Comparison of ENCODE assay signal across 9 cellular contexts in genomic region chr2:164991631-164992454, GRCh38. TPM values are rescaled to one million over a fixed set of nuclear protein-coding genes. Genes with fewer than 3 reads are reported as not detected.
A peak's percentile ranks its signal among the peaks of the same experiment; 100 is the strongest.
DNase-seq lines count a peak whose midpoint lies in the region; ATAC-seq and TF ChIP-seq lines count a peak whose summit lies in the region.
"Not testable (repeated sequence)": the region's sequence is repeated elsewhere in the genome, so short reads cannot be mapped to it uniquely, and the experiment has no call there.
"Had no signal": no experiment of that assay in that cellular context is flagged by ENCODE, and none has a peak within 500 bp of the region (broad histone marks: within the 10 kb centered on the region; RNA-seq: fewer than 3 reads in every experiment).

No MANE protein-coding gene starts in this region.

- POLR2A ChIA-PET in activated naive CD8-positive, alpha-beta T cell treated with anti-CD3 and anti-CD28 coated beads, Interleukin-2, amount 10 ng/mL, durations not matched to agents 7 days and 5 days (lab: Charles Lee) = not testable (repeated sequence)

- not testable (repeated sequence) for H3K9me3 ChIP-seq in mucosa of descending colon, thoracic aorta

- H3K4me1 Mint-ChIP-seq in activated naive CD8-positive, alpha-beta T cell treated with anti-CD3 and anti-CD28 coated beads, Interleukin-2, amount 10 ng/mL, durations not matched to agents 7 days and 5 days = peaks cover 32% of the 10 kb centered on the region

- not testable (repeated sequence) for H3K36me3 Mint-ChIP-seq in activated naive CD8-positive, alpha-beta T cell treated with anti-CD3 and anti-CD28 coated beads, Interleukin-2, amount 10 ng/mL, durations not matched to agents 7 days and 5 days

- intact Hi-C loops in mucosa of descending colon (cut with DNase I, micrococcal nuclease) = not testable (repeated sequence)

- H3K27me3 Mint-ChIP-seq in activated naive CD8-positive, alpha-beta T cell treated with anti-CD3 and anti-CD28 coated beads, Interleukin-2, amount 10 ng/mL, durations not matched to agents 7 days and 5 days = not testable (repeated sequence)

- not testable (repeated sequence) for H3K9me3 Mint-ChIP-seq in activated naive CD8-positive, alpha-beta T cell treated with anti-CD3 and anti-CD28 coated beads, Interleukin-2, amount 10 ng/mL, durations not matched to agents 7 days and 5 days

- not testable (repeated sequence) for TF ChIP-seq CTCF in GM12865 (IDR thresholded peaks at IDR 0.05; ENCODE audit: insufficient read depth, low read depth, low read length, missing control alignments); mucosa of descending colon (IDR thresholded peaks at IDR 0.05); thoracic aorta (IDR thresholded peaks at IDR 0.05)

- peak overlapping the region; percentile 11 for H3K4me3 Mint-ChIP-seq in activated naive CD8-positive, alpha-beta T cell treated with anti-CD3 and anti-CD28 coated beads, Interleukin-2, amount 10 ng/mL, durations not matched to agents 7 days and 5 days

- DNase-seq in GM12865 (ENCODE audit: low read depth) (peak; percentile 39), M059J (ENCODE audit: low read depth) (peak; percentile 48), fibroblast of peridontal ligament (ENCODE audit: extremely low read depth) (peak; percentile 61)
- DNase-seq in activated naive CD8-positive, alpha-beta T cell treated with anti-CD3 and anti-CD28 coated beads, Interleukin-2, amount 10 ng/mL, durations not matched to agents 7 days and 5 days; mucosa of descending colon; thoracic aorta (ENCODE audit: low spot score): not testable (repeated sequence)

- peak overlapping the region; percentile 64 to 68 for H3K27ac ChIP-seq in thoracic aorta

- ATAC-seq in GM21381 (IDR thresholded peaks at IDR 0.05; ENCODE audit: unreplicated experiment) = peak; percentile 70
- peak; percentile 75 for ATAC-seq in HG02973 (IDR thresholded peaks at IDR 0.05; ENCODE audit: unreplicated experiment)
- ATAC-seq in activated naive CD8-positive, alpha-beta T cell treated with anti-CD3 and anti-CD28 coated beads, Interleukin-2, amount 10 ng/mL, durations not matched to agents 7 days and 5 days (ENCODE audit: low read depth) = peak; percentile 87
- ATAC-seq in mucosa of descending colon = peak; percentile 77
- peak; percentile 67 for ATAC-seq in thoracic aorta (ENCODE audit: insufficient number of reproducible peaks, low FRiP score, low read depth)

- peak overlapping the region; percentile 63 for H3K27ac Mint-ChIP-seq in activated naive CD8-positive, alpha-beta T cell treated with anti-CD3 and anti-CD28 coated beads, Interleukin-2, amount 10 ng/mL, durations not matched to agents 7 days and 5 days

- not testable (repeated sequence) for H3K4me3 ChIP-seq in GM12865 (ENCODE audit: low read depth, low read length); mucosa of descending colon; thoracic aorta

- not testable (repeated sequence) for H3K36me3 ChIP-seq in mucosa of descending colon (ENCODE audit: low read depth); thoracic aorta

- H3K27me3 ChIP-seq in thoracic aorta (replicated peaks; ENCODE audit: insufficient read depth) = not testable (repeated sequence)

- not testable (repeated sequence) for H3K4me1 ChIP-seq in mucosa of descending colon (ENCODE audit: low read depth)
- peaks cover 23 to 24% of the 10 kb centered on the region in 2 donors for H3K4me1 ChIP-seq in thoracic aorta (ENCODE audit: control insufficient read depth in 1 of 2, low read depth in 2 of 2)

RNA-seq across cellular contexts. Expression of gene SLC38A11, which starts 36.5 kb away (rescaled TPM):
- 0.44 and 0.62 TPM in 2 replicates for total RNA-seq in M059J (2014; rRNA removed; shearing (Covaris generic))
- total RNA-seq in activated naive CD8-positive, alpha-beta T cell treated with anti-CD3 and anti-CD28 coated beads, Interleukin-2, amount 10 ng/mL, durations not matched to agents 7 days and 5 days = not detected
- total RNA-seq in mucosa of descending colon = 1 to 10 TPM; 2.1 to 8.6 (median 2.5) TPM
- 1 to 10 TPM in 1 of 2 donors, under 1 TPM in 1; 0.85 to 2.0 TPM for total RNA-seq in thoracic aorta
- total RNA-seq: CD4-positive, alpha-beta memory T cell had no signal
